23 cellular contexts compared by ENCODE assay signal in the genomic region with DNA sequence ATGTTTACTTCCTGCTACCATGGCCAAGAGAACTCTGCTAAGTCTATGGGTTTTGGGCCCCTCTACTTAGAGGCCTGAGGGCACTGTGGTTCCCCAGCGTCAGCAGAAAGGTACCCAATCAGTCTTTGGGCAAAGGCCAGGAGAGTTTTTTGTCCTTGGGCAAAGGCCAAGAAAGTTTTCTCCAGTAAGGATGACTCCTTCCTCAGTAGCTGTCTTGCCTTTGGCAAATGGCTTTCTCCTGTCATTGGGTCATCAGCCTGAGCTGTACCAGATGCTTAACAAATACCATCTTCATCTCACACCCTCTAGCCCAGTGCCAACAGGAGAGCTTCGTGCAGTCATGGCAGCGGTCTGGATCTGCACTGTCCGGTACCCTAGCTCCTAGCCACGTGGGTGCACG.
DNase-seq lines count a peak whose midpoint lies in the region; ATAC-seq and TF ChIP-seq lines count a peak whose summit lies in the region.
"Had no signal": no experiment of that assay in that cellular context is flagged by ENCODE, and none has a peak within 500 bp of the region (broad histone marks: within the 10 kb centered on the region; RNA-seq: fewer than 3 reads in every experiment).

No MANE protein-coding gene starts in this region.

- no peak overlapping the region for H3K4me2 ChIP-seq in osteoblast (ENCODE audit: insufficient read depth, low read length)

- POLR2A ChIA-PET in RWPE1 (lab: Yijun Ruan, JAX; ENCODE audit: low non-redundant PET): no interaction called here
- POLR2A ChIA-PET in activated CD4-positive, alpha-beta T cell treated with anti-CD3 and anti-CD28 coated beads, Interleukin-2, amount 10 ng/mL, durations not matched to agents 7 days and 5 days (lab: Charles Lee): no interaction called here

- H3K9me3 Mint-ChIP-seq in activated CD4-positive, alpha-beta T cell treated with anti-CD3 and anti-CD28 coated beads, Interleukin-2, amount 10 ng/mL, durations not matched to agents 7 days and 5 days: no peaks in the 10 kb centered on the region
- H3K9me3 Mint-ChIP-seq: activated naive CD8-positive, alpha-beta T cell treated with anti-CD3 and anti-CD28 coated beads, Interleukin-2, amount 10 ng/mL, durations not matched to agents 7 days and 5 days; naive thymus-derived CD4-positive, alpha-beta T cell; stimulated activated naive B cell treated with anti-CD40 and anti-IgM and Interleukin-4, amounts not matched to agents 10 μg/mL and 1 μg/mL and 100 μg/mL, for 72 hours; T-cell had no signal

- no peaks in the 10 kb centered on the region for H3K27me3 ChIP-seq in osteoblast (ENCODE audit: insufficient read depth, low read length)
- H3K27me3 ChIP-seq in upper lobe of left lung: no peaks in the 10 kb centered on the region
- H3K27me3 ChIP-seq: pancreas, testis had no signal

- peak overlapping the region; percentile 49; the same call in 1 of the 2 replicates for H3K27ac ChIP-seq in RWPE1
- H3K27ac ChIP-seq in osteoblast (ENCODE audit: low read depth, low read length): no peak overlapping the region
- peak overlapping the region in 1 of 4 donors; percentile 34 for H3K27ac ChIP-seq in upper lobe of left lung
- H3K27ac ChIP-seq: pancreas, testis had no signal

- TF ChIP-seq CTCF in RWPE1 (conservative IDR thresholded peaks at IDR 0.05; ENCODE audit: low read depth): no peak
- no peak for TF ChIP-seq CTCF in osteoblast (IDR thresholded peaks at IDR 0.05; ENCODE audit: extremely low read depth, low read depth, low read length)
- no peak for TF ChIP-seq CTCF in upper lobe of left lung (IDR thresholded peaks at IDR 0.05)

- H3K27me3 Mint-ChIP-seq in activated CD4-positive, alpha-beta T cell treated with anti-CD3 and anti-CD28 coated beads, Interleukin-2, amount 10 ng/mL, durations not matched to agents 7 days and 5 days: no peaks in the 10 kb centered on the region
- H3K27me3 Mint-ChIP-seq: activated naive CD8-positive, alpha-beta T cell treated with anti-CD3 and anti-CD28 coated beads, Interleukin-2, amount 10 ng/mL, durations not matched to agents 7 days and 5 days; stimulated activated naive B cell treated with anti-CD40 and anti-IgM and Interleukin-4, amounts not matched to agents 10 μg/mL and 1 μg/mL and 100 μg/mL, for 72 hours had no signal

- H3K9me3 ChIP-seq in osteoblast (ENCODE audit: low read depth, low read length) (no peaks in the 10 kb centered on the region), upper lobe of left lung (no peaks in the 10 kb centered on the region)
- H3K9me3 ChIP-seq: pancreas, testis had no signal

- H3K4me1 Mint-ChIP-seq in activated CD4-positive, alpha-beta T cell treated with anti-CD3 and anti-CD28 coated beads, Interleukin-2, amount 10 ng/mL, durations not matched to agents 7 days and 5 days: no peaks in the 10 kb centered on the region
- H3K4me1 Mint-ChIP-seq: activated naive CD8-positive, alpha-beta T cell treated with anti-CD3 and anti-CD28 coated beads, Interleukin-2, amount 10 ng/mL, durations not matched to agents 7 days and 5 days; stimulated activated naive B cell treated with anti-CD40 and anti-IgM and Interleukin-4, amounts not matched to agents 10 μg/mL and 1 μg/mL and 100 μg/mL, for 72 hours; T-cell had no signal

- H3K4me3 ChIP-seq in osteoblast (ENCODE audit: insufficient read depth, low read length) (no peak overlapping the region), upper lobe of left lung (no peak overlapping the region)
- H3K4me3 ChIP-seq: pancreas, testis had no signal

- peak; percentile 66 for ATAC-seq in esophagus mucosa
- no peak for ATAC-seq in upper lobe of left lung (ENCODE audit: low FRiP score in 2 of 2)
- no peak for ATAC-seq in HG02840 (IDR thresholded peaks at IDR 0.05; ENCODE audit: low FRiP score, unreplicated experiment)
- ATAC-seq: left colon; naive thymus-derived CD4-positive, alpha-beta T cell; stimulated activated naive B cell treated with anti-CD40 and anti-IgM and Interleukin-4, amounts not matched to agents 10 μg/mL and 1 μg/mL and 100 μg/mL, for 72 hours; T-cell had no signal

- H3K4me1 ChIP-seq in osteoblast (ENCODE audit: insufficient read depth, low read length) (no peaks in the 10 kb centered on the region), upper lobe of left lung (peaks cover 7 to 56% (median 36%) of the 10 kb centered on the region in 4 donors)

- H2AFZ ChIP-seq in osteoblast (ENCODE audit: low read length): no peak overlapping the region

- no peak overlapping the region for H3K4me3 Mint-ChIP-seq in activated CD4-positive, alpha-beta T cell treated with anti-CD3 and anti-CD28 coated beads, Interleukin-2, amount 10 ng/mL, durations not matched to agents 7 days and 5 days
- H3K4me3 Mint-ChIP-seq: activated naive CD8-positive, alpha-beta T cell treated with anti-CD3 and anti-CD28 coated beads, Interleukin-2, amount 10 ng/mL, durations not matched to agents 7 days and 5 days; naive thymus-derived CD4-positive, alpha-beta T cell; stimulated activated naive B cell treated with anti-CD40 and anti-IgM and Interleukin-4, amounts not matched to agents 10 μg/mL and 1 μg/mL and 100 μg/mL, for 72 hours; T-cell had no signal

- no peaks in the 10 kb centered on the region for H3K36me3 Mint-ChIP-seq in activated CD4-positive, alpha-beta T cell treated with anti-CD3 and anti-CD28 coated beads, Interleukin-2, amount 10 ng/mL, durations not matched to agents 7 days and 5 days (ENCODE audit: low read depth)
- H3K36me3 Mint-ChIP-seq: activated naive CD8-positive, alpha-beta T cell treated with anti-CD3 and anti-CD28 coated beads, Interleukin-2, amount 10 ng/mL, durations not matched to agents 7 days and 5 days; naive thymus-derived CD4-positive, alpha-beta T cell; stimulated activated naive B cell treated with anti-CD40 and anti-IgM and Interleukin-4, amounts not matched to agents 10 μg/mL and 1 μg/mL and 100 μg/mL, for 72 hours; T-cell had no signal

- WGBS in upper lobe of left lung, 2 donors: 81 to 89% methylated on average over 6 of the region's 6 CpGs

- DNase-seq in EL: peak; percentile 92
- DNase-seq in RWPE1 (ENCODE audit: low spot score): peak; percentile 13
- DNase-seq in osteoblast (ENCODE audit: insufficient read length, low spot score, missing footprints): peak; percentile 88
- no peak for DNase-seq in activated CD4-positive, alpha-beta T cell treated with anti-CD3 and anti-CD28 coated beads, Interleukin-2, amount 10 ng/mL, durations not matched to agents 7 days and 5 days
- no peak for DNase-seq in upper lobe of left lung
- DNase-seq: activated CD4-positive, alpha-beta T cell treated with anti-CD3 and anti-CD28 coated beads, Interleukin-2, amount 50 U/mL, for 1 hour; activated CD8-positive, alpha-beta memory T cell treated with anti-CD3 and anti-CD28 coated beads, Interleukin-2, amount 50 U/mL, for 48 hours; activated naive CD8-positive, alpha-beta T cell treated with anti-CD3 and anti-CD28 coated beads, Interleukin-2, amount 10 ng/mL, durations not matched to agents 7 days and 5 days; cortex of kidney; DMS79 treated with DMSO at 0.1 percent for 48 hours; H7; left colon; naive thymus-derived CD4-positive, alpha-beta T cell; NCI-H1436; NCI-H2171; Right ventricle myocardium superior; stimulated activated CD4-positive, alpha-beta T cell treated with anti-CD3 and anti-CD28 coated beads, Interleukin-1b, Interleukin-23, amount 100 ng/mL, for 48 hours; stimulated activated naive B cell treated with anti-CD40 and anti-IgM and Interleukin-4, amounts not matched to agents 10 μg/mL and 1 μg/mL and 100 μg/mL, for 72 hours; T-cell; testis had no signal

- no peak overlapping the region for H3K27ac Mint-ChIP-seq in activated CD4-positive, alpha-beta T cell treated with anti-CD3 and anti-CD28 coated beads, Interleukin-2, amount 10 ng/mL, durations not matched to agents 7 days and 5 days
- H3K27ac Mint-ChIP-seq: activated naive CD8-positive, alpha-beta T cell treated with anti-CD3 and anti-CD28 coated beads, Interleukin-2, amount 10 ng/mL, durations not matched to agents 7 days and 5 days; naive thymus-derived CD4-positive, alpha-beta T cell; stimulated activated naive B cell treated with anti-CD40 and anti-IgM and Interleukin-4, amounts not matched to agents 10 μg/mL and 1 μg/mL and 100 μg/mL, for 72 hours; T-cell had no signal

- H3K36me3 ChIP-seq in osteoblast (ENCODE audit: insufficient read depth, low read length): no peaks in the 10 kb centered on the region
- no peaks in the 10 kb centered on the region for H3K36me3 ChIP-seq in upper lobe of left lung
- H3K36me3 ChIP-seq: pancreas had no signal

- CTCF ChIA-PET in RWPE1 (lab: Yijun Ruan, JAX): no interaction called here
- CTCF ChIA-PET in activated CD4-positive, alpha-beta T cell treated with anti-CD3 and anti-CD28 coated beads, Interleukin-2, amount 10 ng/mL, durations not matched to agents 7 days and 5 days (lab: Charles Lee): no interaction called here

- TF ChIP-seq EP300 in upper lobe of left lung (IDR thresholded peaks at IDR 0.05): no peak

- H3K79me2 ChIP-seq in osteoblast (ENCODE audit: insufficient read depth, low read length): peaks cover 44% of the 10 kb centered on the region

- H4K20me1 ChIP-seq in osteoblast (ENCODE audit: insufficient read depth, low read length): peaks cover 19% of the 10 kb centered on the region

- no peak for TF ChIP-seq POLR2A in upper lobe of left lung (IDR thresholded peaks at IDR 0.05)

Comparison
In these comparisons a context has a peak if more than half of its experiments do, and no peak if none do; other contexts are left out.
1. DNase-seq: peak in EL (single experiment), RWPE1 (single experiment) and osteoblast (single experiment); none in activated CD4-positive, alpha-beta T cell treated with anti-CD3 and anti-CD28 coated beads, Interleukin-2, amount 10 ng/mL, durations not matched to agents 7 days and 5 days (single experiment) and upper lobe of left lung (0 of 2).